1 cellular context compared by ENCODE assay signal in the genomic region with DNA sequence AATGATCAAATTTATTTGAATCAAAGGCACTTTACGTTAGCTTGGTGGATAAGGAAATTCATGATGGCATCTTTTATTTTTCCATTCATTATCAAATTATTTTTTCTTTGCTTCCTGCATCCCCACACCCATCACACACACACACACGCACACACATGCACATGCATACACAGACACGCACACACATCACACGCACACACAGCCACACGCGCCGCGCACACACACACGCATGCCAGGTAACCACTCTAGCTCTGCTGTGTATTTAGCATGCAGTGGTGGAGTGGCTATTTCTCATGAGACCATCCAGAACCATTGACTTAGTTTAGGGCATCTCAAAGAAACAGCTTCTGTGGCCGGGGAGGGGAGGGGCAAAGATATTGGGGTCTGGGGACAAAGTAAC.
TF ChIP-seq lines count a peak whose summit lies in the region.

No MANE protein-coding gene starts in this region.

TF ChIP-seq in H1, 55 proteins besides CTCF, POLR2A, EP300 and RAD21:
- TF ChIP-seq POLR2AphosphoS5 (IDR thresholded peaks at IDR 0.05; ENCODE audit: low read depth, low read length) (peak; percentile 77; the same call in 1 of the 2 replicates), TBP (IDR thresholded peaks at IDR 0.05; ENCODE audit: low read depth, low read length) (no peak)
